ENCODE assay signal across 14 cellular contexts in the genomic region with DNA sequence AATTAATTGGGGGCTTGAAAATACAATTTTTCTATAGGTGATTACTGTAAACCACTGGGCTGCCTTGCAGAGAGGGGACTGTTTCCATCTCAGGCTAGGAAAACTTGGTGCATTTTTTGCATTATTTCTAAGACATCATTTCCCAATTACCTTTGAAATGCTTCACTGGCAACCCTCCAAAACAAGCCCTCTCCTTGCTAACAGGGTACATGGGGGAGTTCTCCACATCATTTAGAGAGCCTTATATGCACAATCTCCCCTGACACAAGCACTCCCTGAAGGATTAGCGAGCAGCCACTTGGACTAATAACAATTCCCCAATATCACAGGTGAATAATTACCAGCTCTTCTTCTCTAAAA.
"Had no signal": no experiment of that assay in that cellular context is flagged by ENCODE, and none has a peak within 500 bp of the region (broad histone marks: within the 10 kb centered on the region; RNA-seq: fewer than 3 reads in every experiment).

No MANE protein-coding gene starts in this region.

- DNase-seq: activated CD4-positive, alpha-beta T cell treated with anti-CD3 and anti-CD28 coated beads, Interleukin-2, amount 10 ng/mL, durations not matched to agents 7 days and 5 days; activated CD8-positive, alpha-beta memory T cell treated with anti-CD3 and anti-CD28 coated beads, Interleukin-2, amount 50 U/mL, for 48 hours; activated naive CD8-positive, alpha-beta T cell treated with anti-CD3 and anti-CD28 coated beads for 36 hours; brain microvascular endothelial cell; cerebellar nuclear complex; effector CD8-positive, alpha-beta T cell; esophagus squamous epithelium; hippocampal formation; left lung; mammary epithelial cell; naive B cell; small intestine; stimulated activated naive CD8-positive, alpha-beta T cell treated with anti-CD3 and anti-CD28 coated beads, Interleukin-15, Interleukin-2, amounts not matched to agents 100 U/mL and 50 U/mL, for 24 hours had no signal

- ATAC-seq: left lung; stimulated activated naive CD8-positive, alpha-beta T cell treated with anti-CD3 and anti-CD28 coated beads, Interleukin-15, Interleukin-2, amounts not matched to agents 100 U/mL and 50 U/mL, for 24 hours had no signal

- H3K27me3 Mint-ChIP-seq: activated CD4-positive, alpha-beta T cell treated with anti-CD3 and anti-CD28 coated beads, Interleukin-2, amount 10 ng/mL, durations not matched to agents 7 days and 5 days had no signal

- H3K9me3 Mint-ChIP-seq: activated naive CD8-positive, alpha-beta T cell treated with anti-CD3 and anti-CD28 coated beads for 36 hours; T-helper 2 cell treated with Interferon-gamma antibody and Interleukin-4, amounts not matched to agents 5 μg/mL and 100 μg/mL, for 36 hours had no signal

- H3K36me3 Mint-ChIP-seq: activated naive CD8-positive, alpha-beta T cell treated with anti-CD3 and anti-CD28 coated beads for 36 hours had no signal

- H3K4me3 Mint-ChIP-seq: activated CD4-positive, alpha-beta T cell treated with anti-CD3 and anti-CD28 coated beads, Interleukin-2, amount 10 ng/mL, durations not matched to agents 7 days and 5 days; activated naive CD8-positive, alpha-beta T cell treated with anti-CD3 and anti-CD28 coated beads for 36 hours; T-helper 2 cell treated with Interferon-gamma antibody and Interleukin-4, amounts not matched to agents 5 μg/mL and 100 μg/mL, for 36 hours had no signal

- H3K4me1 Mint-ChIP-seq: activated naive CD8-positive, alpha-beta T cell treated with anti-CD3 and anti-CD28 coated beads for 36 hours had no signal

- H3K27ac Mint-ChIP-seq: activated CD4-positive, alpha-beta T cell treated with anti-CD3 and anti-CD28 coated beads, Interleukin-2, amount 10 ng/mL, durations not matched to agents 7 days and 5 days; activated naive CD8-positive, alpha-beta T cell treated with anti-CD3 and anti-CD28 coated beads for 36 hours; T-helper 2 cell treated with Interferon-gamma antibody and Interleukin-4, amounts not matched to agents 5 μg/mL and 100 μg/mL, for 36 hours had no signal
